In the genomic region with DNA sequence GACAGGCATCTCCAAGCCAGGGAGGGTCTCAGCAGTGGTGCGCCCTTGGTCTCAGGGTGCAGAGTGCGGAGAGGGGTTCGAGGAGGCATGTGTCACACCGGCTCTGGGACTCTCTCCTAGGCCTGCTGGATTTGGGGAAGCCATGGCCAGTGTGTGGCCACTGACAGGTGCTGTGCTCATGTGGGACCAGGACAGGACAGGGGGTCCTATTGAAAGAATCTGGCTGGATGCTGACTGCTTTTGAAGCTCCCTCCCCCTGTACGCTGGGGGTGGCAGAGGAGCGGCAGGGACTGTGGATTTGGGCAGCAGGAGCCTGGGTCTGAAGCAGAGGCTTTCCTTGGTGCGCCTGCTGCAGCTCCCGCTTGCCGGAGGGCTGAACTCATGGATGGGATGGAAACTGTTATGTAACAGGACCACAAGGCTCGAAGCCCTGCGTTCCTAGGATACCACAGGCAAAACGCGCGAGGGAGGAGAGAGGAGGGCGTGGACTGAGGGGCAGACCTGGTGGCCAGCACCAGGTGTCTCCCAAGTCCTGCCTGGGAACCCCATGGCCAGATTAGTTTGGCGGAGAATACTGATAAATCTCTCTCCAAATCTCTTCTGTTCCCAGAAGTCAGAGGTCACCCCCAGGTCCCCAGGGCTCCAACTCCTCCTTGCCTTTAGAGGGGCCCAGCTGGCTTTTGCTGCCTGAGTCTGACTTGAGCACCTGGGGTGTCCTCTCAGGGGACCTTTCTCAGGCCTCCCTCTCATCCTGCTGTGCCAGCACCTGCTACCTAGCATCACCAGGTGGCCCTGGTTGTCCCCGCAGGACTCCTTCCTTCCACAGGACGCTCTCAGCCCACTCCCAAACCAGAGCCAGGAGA, we compare ENCODE assay signal across 9 cellular contexts. TPM values are rescaled to one million over a fixed set of nuclear protein-coding genes. Genes with fewer than 3 reads are reported as not detected.
DNase-seq lines count a peak whose midpoint lies in the region; ATAC-seq and TF ChIP-seq lines count a peak whose summit lies in the region.
"Had no signal": no experiment of that assay in that cellular context is flagged by ENCODE, and none has a peak within 500 bp of the region (broad histone marks: within the 10 kb centered on the region; RNA-seq: fewer than 3 reads in every experiment).

No MANE protein-coding gene starts in this region.

- H3K9ac ChIP-seq in liver (ENCODE audit: low read depth in 1 of 2, low read length in 2 of 2): peak overlapping the region; percentile 63 to 84

- H3K27me3 Mint-ChIP-seq in natural killer cell (ENCODE audit: low read depth in 2 of 2): peaks cover 7% of the 10 kb centered on the region in 2 donors

- peak overlapping the region; percentile 40 to 60 (median 54) for H3K4me3 ChIP-seq in breast epithelium
- peak overlapping the region; percentile 51 to 86 (median 71) for H3K4me3 ChIP-seq in liver (ENCODE audit: low read depth in 1 of 3, low read length in 3 of 3)
- H3K4me3 ChIP-seq in tibial nerve: peak overlapping the region; percentile 38 to 77 (median 47)

- 29% methylated on average over 18 of the region's 18 CpGs for WGBS in liver
- WGBS in tibial nerve, 2 donors: 29 to 31% methylated on average over 18 of the region's 18 CpGs

- no peak overlapping the region for H3K27ac Mint-ChIP-seq in natural killer cell

- DNase-seq in NCI-H526 (lab: John Stamatoyannopoulos, UW) (peak; percentile 16 to 29), NCI-H526 treated with DMSO at 0.1 percent for 48 hours (lab: John Stamatoyannopoulos, UW) (no peak), breast epithelium (ENCODE audit: low spot score in 2 of 2) (peak in 1 of 2 donors; percentile 74), tibial nerve (ENCODE audit: low spot score in 2 of 2) (peak in 1 of 2 donors; percentile 52), NOMO-1 (lab: John Stamatoyannopoulos, UW; ENCODE audit: unreplicated experiment in 2 of 2) (no peak), natural killer cell (no peak)
- no peak for DNase-seq in stimulated activated CD4-positive, alpha-beta T cell treated with anti-CD3 and anti-CD28 coated beads, Interleukin-12 subunit alpha, Interleukin-12 subunit beta, amount 100 ng/mL, for 4 hours
- DNase-seq: DND-41 had no signal

- H3K27ac ChIP-seq in breast epithelium (peak overlapping the region; percentile 42 to 72), liver (ENCODE audit: low read depth in 1 of 2, low read length in 2 of 2) (peak overlapping the region; percentile 49 to 88), tibial nerve (peak overlapping the region; percentile 52 to 94 (median 80))

- H3K36me3 ChIP-seq in breast epithelium (no peaks in the 10 kb centered on the region), liver (ENCODE audit: control insufficient read depth in 4 of 4, insufficient read depth in 3 of 4, low read depth in 1 of 4, low read length in 3 of 4) (peaks cover 0 to 11% (median 4%) of the 10 kb centered on the region in 4 donors), tibial nerve (peaks cover 0 to 20% (median 0%) of the 10 kb centered on the region in 3 donors)

- H3K9me3 ChIP-seq in breast epithelium (no peaks in the 10 kb centered on the region), liver (ENCODE audit: control insufficient read depth in 4 of 4, low read length in 3 of 4) (no peaks in the 10 kb centered on the region), tibial nerve (no peaks in the 10 kb centered on the region)

- no peak overlapping the region for H3K4me3 Mint-ChIP-seq in natural killer cell

- TF ChIP-seq EP300 in tibial nerve (IDR thresholded peaks at IDR 0.05): no peak

- no peaks in the 10 kb centered on the region for H3K27me3 ChIP-seq in breast epithelium
- no peaks in the 10 kb centered on the region for H3K27me3 ChIP-seq in liver (ENCODE audit: control insufficient read depth in 4 of 4, insufficient read depth in 4 of 4, low read length in 3 of 4)
- H3K27me3 ChIP-seq in tibial nerve: no peaks in the 10 kb centered on the region

- intact Hi-C loops in breast epithelium (cut with DNase I; ENCODE audit: low total_unique reads) (no loop called here), natural killer cell (cut with micrococcal nuclease) (no loop called here)

- H3K4me1 Mint-ChIP-seq in natural killer cell: no peaks in the 10 kb centered on the region

- TF ChIP-seq RAD21 in liver (IDR thresholded peaks at IDR 0.05): peak in 1 of 2 donors; percentile 37

- ATAC-seq in natural killer cell: no peak

- H3K9me3 Mint-ChIP-seq in natural killer cell: no peaks in the 10 kb centered on the region

- H3K4me1 ChIP-seq in breast epithelium: peaks cover 6 to 12% of the 10 kb centered on the region in 2 donors
- peaks cover 6 to 57% (median 42%) of the 10 kb centered on the region in 4 donors for H3K4me1 ChIP-seq in liver (ENCODE audit: control insufficient read depth in 4 of 4, insufficient read depth in 4 of 4, low read length in 3 of 4)
- H3K4me1 ChIP-seq in tibial nerve: peaks cover 0 to 65% (median 16%) of the 10 kb centered on the region in 4 donors

- TF ChIP-seq CTCF in breast epithelium (IDR thresholded peaks at IDR 0.05) (no peak), liver (IDR thresholded peaks at IDR 0.05; ENCODE audit: low read depth, low read length, missing input control) (no peak), tibial nerve (IDR thresholded peaks at IDR 0.05) (no peak), natural killer cell (IDR thresholded peaks at IDR 0.05) (no peak)

- TF ChIP-seq POLR2A in breast epithelium (IDR thresholded peaks at IDR 0.05) (no peak), tibial nerve (IDR thresholded peaks at IDR 0.05) (no peak)

- no peaks in the 10 kb centered on the region for H3K36me3 Mint-ChIP-seq in natural killer cell

TF ChIP-seq in liver, 16 proteins besides CTCF, POLR2A, EP300 and RAD21:
- TF ChIP-seq, protein P1, sequence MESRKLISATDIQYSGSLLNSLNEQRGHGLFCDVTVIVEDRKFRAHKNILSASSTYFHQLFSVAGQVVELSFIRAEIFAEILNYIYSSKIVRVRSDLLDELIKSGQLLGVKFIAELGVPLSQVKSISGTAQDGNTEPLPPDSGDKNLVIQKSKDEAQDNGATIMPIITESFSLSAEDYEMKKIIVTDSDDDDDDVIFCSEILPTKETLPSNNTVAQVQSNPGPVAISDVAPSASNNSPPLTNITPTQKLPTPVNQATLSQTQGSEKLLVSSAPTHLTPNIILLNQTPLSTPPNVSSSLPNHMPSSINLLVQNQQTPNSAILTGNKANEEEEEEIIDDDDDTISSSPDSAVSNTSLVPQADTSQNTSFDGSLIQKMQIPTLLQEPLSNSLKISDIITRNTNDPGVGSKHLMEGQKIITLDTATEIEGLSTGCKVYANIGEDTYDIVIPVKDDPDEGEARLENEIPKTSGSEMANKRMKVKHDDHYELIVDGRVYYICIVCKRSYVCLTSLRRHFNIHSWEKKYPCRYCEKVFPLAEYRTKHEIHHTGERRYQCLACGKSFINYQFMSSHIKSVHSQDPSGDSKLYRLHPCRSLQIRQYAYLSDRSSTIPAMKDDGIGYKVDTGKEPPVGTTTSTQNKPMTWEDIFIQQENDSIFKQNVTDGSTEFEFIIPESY (IDR thresholded peaks at IDR 0.05): no peak
- no peak for TF ChIP-seq GABPA (IDR thresholded peaks at IDR 0.05 in 1 of 2, conservative IDR thresholded peaks at IDR 0.05 in 1 of 2)
- no peak for TF ChIP-seq SP1 (IDR thresholded peaks at IDR 0.05)
- peak; percentile 20 for TF ChIP-seq TAF1 (conservative IDR thresholded peaks at IDR 0.05)
- peak; percentile 19 to 47 for TF ChIP-seq RXRA (IDR thresholded peaks at IDR 0.05)

RNA-seq across cellular contexts. Expression of a gene that starts 13.8 kb away (rescaled TPM):
- 10 to 100 TPM in 2 of 3 donors, 1 to 10 TPM in 1; 8.8 to 26.6 (median 15.7) TPM for total RNA-seq in breast epithelium
- total RNA-seq in liver: 10 to 100 TPM in 1 of 2 donors, 1 to 10 TPM in 1; 8.8 to 16.2 TPM
- polyA plus RNA-seq in liver: 10 to 100 TPM in 1 of 2 donors, 1 to 10 TPM in 1; 5.7 to 11.6 TPM
- total RNA-seq in tibial nerve: 10 to 100 TPM; 20.1 to 49.4 (median 43.9) TPM
- total RNA-seq in natural killer cell: 1 to 10 TPM; 2.7 to 5.5 (median 3.0) TPM

Comparison
In these comparisons a context has a peak if more than half of its experiments do, and no peak if none do; other contexts are left out.
1. DNase-seq: peak in NCI-H526 (2 of 2); none in NCI-H526 treated with DMSO at 0.1 percent for 48 hours (single experiment), NOMO-1 (0 of 2), natural killer cell (single experiment) and stimulated activated CD4-positive, alpha-beta T cell treated with anti-CD3 and anti-CD28 coated beads, Interleukin-12 subunit alpha, Interleukin-12 subunit beta, amount 100 ng/mL, for 4 hours (single experiment).
2. Peak in every context shown above with its lines, with median percentiles within 50 percentile points of each other: H3K27ac ChIP-seq and H3K4me3 ChIP-seq.